Comparison of ENCODE assay signal across 12 cellular contexts in the genomic region with DNA sequence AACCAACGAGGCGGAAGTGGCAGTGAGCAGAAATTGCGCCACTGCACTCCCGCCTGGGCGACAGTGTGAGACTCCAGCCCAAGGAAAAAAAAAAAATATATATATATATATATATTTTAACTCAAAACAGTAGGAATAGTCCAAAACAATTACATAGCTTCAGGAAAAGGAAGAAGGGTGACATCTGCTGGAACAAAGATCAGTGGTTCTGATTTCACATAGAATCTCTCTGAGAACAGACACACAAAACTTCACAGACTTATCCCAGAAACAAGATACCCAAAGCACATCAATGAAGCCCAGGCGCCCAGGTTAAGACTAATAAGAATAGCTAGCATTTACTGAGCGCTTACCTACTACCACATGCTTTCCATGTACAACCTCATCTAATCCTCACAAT. TPM values are rescaled to one million over a fixed set of nuclear protein-coding genes. Genes with fewer than 3 reads are reported as not detected.
A peak's percentile ranks its signal among the peaks of the same experiment; 100 is the strongest.
DNase-seq lines count a peak whose midpoint lies in the region; ATAC-seq and TF ChIP-seq lines count a peak whose summit lies in the region.
"Had no signal": no experiment of that assay in that cellular context is flagged by ENCODE, and none has a peak within 500 bp of the region (broad histone marks: within the 10 kb centered on the region; RNA-seq: fewer than 3 reads in every experiment).

No MANE protein-coding gene starts in this region.

- H3K4me1 Mint-ChIP-seq in endodermal cell = peaks cover 9% of the 10 kb centered on the region
- H3K4me1 Mint-ChIP-seq in osteocyte (ENCODE audit: unreplicated experiment) = peaks cover 16% of the 10 kb centered on the region
- H3K4me1 Mint-ChIP-seq in activated CD4-positive, alpha-beta T cell treated with anti-CD3 and anti-CD28 coated beads, Interleukin-2, amount 10 ng/mL, durations not matched to agents 7 days and 5 days = peaks cover 9% of the 10 kb centered on the region
- H3K4me1 Mint-ChIP-seq in activated CD4-positive, alpha-beta T cell treated with anti-CD3 and anti-CD28 coated beads, Interleukin-2, amount 10 ng/mL, durations not matched to agents 24 days and 14 days = peaks cover 6% of the 10 kb centered on the region
- H3K4me1 Mint-ChIP-seq: CD8-positive, alpha-beta memory T cell had no signal

- H3K27me3 Mint-ChIP-seq in endodermal cell (ENCODE audit: insufficient read depth) (no peaks in the 10 kb centered on the region), osteocyte (ENCODE audit: unreplicated experiment) (no peaks in the 10 kb centered on the region)
- no peaks in the 10 kb centered on the region for H3K27me3 Mint-ChIP-seq in activated CD4-positive, alpha-beta T cell treated with anti-CD3 and anti-CD28 coated beads, Interleukin-2, amount 10 ng/mL, durations not matched to agents 7 days and 5 days
- no peaks in the 10 kb centered on the region for H3K27me3 Mint-ChIP-seq in activated CD4-positive, alpha-beta T cell treated with anti-CD3 and anti-CD28 coated beads, Interleukin-2, amount 10 ng/mL, durations not matched to agents 24 days and 14 days

- intact Hi-C loops in PC-3 (cut with micrococcal nuclease) = loop anchor here (1.0 to 5.0 kb wide), 2 partner anchors 43 to 118 kb away; a partner anchor contains a TSS
- intact Hi-C loops in activated CD4-positive, alpha-beta T cell treated with anti-CD3 and anti-CD28 coated beads, Interleukin-2, amount 10 ng/mL, durations not matched to agents 24 days and 14 days (cut with micrococcal nuclease) = no loop called here

- H3K27ac ChIP-seq in PC-3 (ENCODE audit: low read length) (no peak overlapping the region), endodermal cell (ENCODE audit: low read depth, low read length) (no peak overlapping the region)

- H3K4me3 ChIP-seq in PC-3 (ENCODE audit: low read length) = no peak overlapping the region
- H3K4me3 ChIP-seq in endodermal cell (ENCODE audit: low read length) = no peak overlapping the region

- peaks cover 28% of the 10 kb centered on the region for H3K4me1 ChIP-seq in PC-3 (ENCODE audit: insufficient read depth, low read length)
- peaks cover 4% of the 10 kb centered on the region for H3K4me1 ChIP-seq in endodermal cell (ENCODE audit: control insufficient read depth, insufficient read depth, low read length)

- TF ChIP-seq CTCF in PC-3 (conservative IDR thresholded peaks at IDR 0.05; ENCODE audit: low read depth, low read length) (no peak), endodermal cell (conservative IDR thresholded peaks at IDR 0.05) (peak; percentile 21), osteocyte (IDR thresholded peaks at IDR 0.05) (peak; percentile 47)

- 86 to 95% methylated on average over 2 to 4 of the region's 7 CpGs for WGBS in endodermal cell (ENCODE audit: insufficient coverage in 1 of 2, insufficient read length in 1 of 2), 2 experiments

- H3K36me3 ChIP-seq in PC-3 (ENCODE audit: low read depth, low read length) (peaks cover 9% of the 10 kb centered on the region; the same call in 1 of the 2 replicates), endodermal cell (ENCODE audit: control insufficient read depth, insufficient read depth, low read length) (peaks cover 24% of the 10 kb centered on the region)

- H4K20me1 ChIP-seq in PC-3 (ENCODE audit: low read length) = no peaks in the 10 kb centered on the region

- no TSS peak for BruUV-seq in PC-3 (replicated peaks; lab: Mats Ljungman, UMichigan)

- H3K9me3 Mint-ChIP-seq in endodermal cell (peaks cover 5% of the 10 kb centered on the region), osteocyte (ENCODE audit: unreplicated experiment) (no peaks in the 10 kb centered on the region)
- no peaks in the 10 kb centered on the region for H3K9me3 Mint-ChIP-seq in activated CD4-positive, alpha-beta T cell treated with anti-CD3 and anti-CD28 coated beads, Interleukin-2, amount 10 ng/mL, durations not matched to agents 7 days and 5 days
- no peaks in the 10 kb centered on the region for H3K9me3 Mint-ChIP-seq in activated CD4-positive, alpha-beta T cell treated with anti-CD3 and anti-CD28 coated beads, Interleukin-2, amount 10 ng/mL, durations not matched to agents 24 days and 14 days
- H3K9me3 Mint-ChIP-seq: activated naive CD4-positive, alpha-beta T cell treated with anti-CD3 and anti-CD28 coated beads for 36 hours; CD8-positive, alpha-beta memory T cell had no signal

- H2AFZ ChIP-seq in PC-3 (ENCODE audit: low read length) = no peak overlapping the region

- H3K9me3 ChIP-seq in PC-3 (ENCODE audit: low read length) = no peaks in the 10 kb centered on the region
- no peaks in the 10 kb centered on the region for H3K9me3 ChIP-seq in endodermal cell (ENCODE audit: control insufficient read depth, low read length)

- no peaks in the 10 kb centered on the region for H3K79me2 ChIP-seq in PC-3 (ENCODE audit: low read length)

- CTCF ChIA-PET in PC-3 (lab: Charles Lee) = interaction anchor here (0.6 kb wide), 1 partner anchor 37 kb away, joined by 4 read pairs; no protein-coding TSS in a partner anchor
- CTCF ChIA-PET in activated CD4-positive, alpha-beta T cell treated with anti-CD3 and anti-CD28 coated beads, Interleukin-2, amount 10 ng/mL, durations not matched to agents 7 days and 5 days (lab: Charles Lee) = no interaction called here

- H3K9ac ChIP-seq in PC-3 (ENCODE audit: low read length) = no peak overlapping the region
- no peak overlapping the region for H3K9ac ChIP-seq in endodermal cell (ENCODE audit: extremely low read depth, low read length, poor library complexity, severe bottlenecking)

- no peak for ATAC-seq in PC-3

- POLR2A ChIA-PET in PC-3 (lab: Charles Lee; ENCODE audit: unreplicated experiment) = interaction anchor here (0.6 kb wide), 1 partner anchor 29 kb away, joined by 4 read pairs; no protein-coding TSS in a partner anchor
- POLR2A ChIA-PET in activated CD4-positive, alpha-beta T cell treated with anti-CD3 and anti-CD28 coated beads, Interleukin-2, amount 10 ng/mL, durations not matched to agents 7 days and 5 days (lab: Charles Lee) = no interaction called here

- no peak overlapping the region for H3K4me3 Mint-ChIP-seq in endodermal cell
- H3K4me3 Mint-ChIP-seq in osteocyte (ENCODE audit: unreplicated experiment) = no peak overlapping the region
- no peak overlapping the region for H3K4me3 Mint-ChIP-seq in activated CD4-positive, alpha-beta T cell treated with anti-CD3 and anti-CD28 coated beads, Interleukin-2, amount 10 ng/mL, durations not matched to agents 7 days and 5 days
- no peak overlapping the region for H3K4me3 Mint-ChIP-seq in activated CD4-positive, alpha-beta T cell treated with anti-CD3 and anti-CD28 coated beads, Interleukin-2, amount 10 ng/mL, durations not matched to agents 24 days and 14 days
- H3K4me3 Mint-ChIP-seq: activated naive CD4-positive, alpha-beta T cell treated with anti-CD3 and anti-CD28 coated beads for 36 hours; CD8-positive, alpha-beta memory T cell had no signal

- H3K4me2 ChIP-seq in PC-3 (ENCODE audit: low read length) = no peak overlapping the region

- peak; percentile 35 for DNase-seq in DMS114 treated with DMSO at 0.1 percent for 48 hours (lab: John Stamatoyannopoulos, UW; ENCODE audit: unreplicated experiment)
- DNase-seq in PC-3 = peak; percentile 17
- no peak for DNase-seq in endodermal cell
- DNase-seq in osteocyte (ENCODE audit: extremely low spot score, unreplicated experiment) = no peak
- no peak for DNase-seq in islet precursor cell
- no peak for DNase-seq in activated CD4-positive, alpha-beta T cell treated with anti-CD3 and anti-CD28 coated beads, Interleukin-2, amount 50 U/mL, for 48 hours
- no peak for DNase-seq in activated CD4-positive, alpha-beta T cell treated with anti-CD3 and anti-CD28 coated beads, Interleukin-2, amount 10 ng/mL, durations not matched to agents 7 days and 5 days
- no peak for DNase-seq in activated CD4-positive, alpha-beta T cell treated with anti-CD3 and anti-CD28 coated beads, Interleukin-2, amount 10 ng/mL, durations not matched to agents 24 days and 14 days
- DNase-seq: activated CD8-positive, alpha-beta memory T cell treated with anti-CD3 and anti-CD28 coated beads for 24 hours; activated naive CD4-positive, alpha-beta T cell treated with anti-CD3 and anti-CD28 coated beads for 36 hours; CD8-positive, alpha-beta memory T cell; NCI-H1092 treated with DMSO at 0.1 percent for 48 hours had no signal

- H3K36me3 Mint-ChIP-seq in endodermal cell (ENCODE audit: low read depth) (peaks cover 45% of the 10 kb centered on the region), osteocyte (ENCODE audit: unreplicated experiment) (peaks cover 19% of the 10 kb centered on the region)
- H3K36me3 Mint-ChIP-seq in activated CD4-positive, alpha-beta T cell treated with anti-CD3 and anti-CD28 coated beads, Interleukin-2, amount 10 ng/mL, durations not matched to agents 7 days and 5 days (ENCODE audit: low read depth) = no peaks in the 10 kb centered on the region
- no peaks in the 10 kb centered on the region for H3K36me3 Mint-ChIP-seq in activated CD4-positive, alpha-beta T cell treated with anti-CD3 and anti-CD28 coated beads, Interleukin-2, amount 10 ng/mL, durations not matched to agents 24 days and 14 days (ENCODE audit: low read depth)

- peaks cover 5% of the 10 kb centered on the region for H3F3A ChIP-seq in PC-3 (ENCODE audit: low read length, unreplicated experiment)

- H3K27ac Mint-ChIP-seq in endodermal cell (no peak overlapping the region), osteocyte (ENCODE audit: unreplicated experiment) (peak overlapping the region; percentile 64)
- no peak overlapping the region for H3K27ac Mint-ChIP-seq in activated CD4-positive, alpha-beta T cell treated with anti-CD3 and anti-CD28 coated beads, Interleukin-2, amount 10 ng/mL, durations not matched to agents 7 days and 5 days
- H3K27ac Mint-ChIP-seq in activated CD4-positive, alpha-beta T cell treated with anti-CD3 and anti-CD28 coated beads, Interleukin-2, amount 10 ng/mL, durations not matched to agents 24 days and 14 days = no peak overlapping the region
- H3K27ac Mint-ChIP-seq: activated naive CD4-positive, alpha-beta T cell treated with anti-CD3 and anti-CD28 coated beads for 36 hours had no signal

- H3K9me2 ChIP-seq in PC-3 (replicated peaks; ENCODE audit: low read length) = no peaks in the 10 kb centered on the region

- no peaks in the 10 kb centered on the region for H3K27me3 ChIP-seq in PC-3 (ENCODE audit: low read length)
- no peaks in the 10 kb centered on the region for H3K27me3 ChIP-seq in endodermal cell (ENCODE audit: control insufficient read depth, insufficient read depth, low read length, poor library complexity, severe bottlenecking)

RNA-seq across cellular contexts. Expression of a gene that starts 45.0 kb away (rescaled TPM):
- 6.2 and 8.1 TPM in 2 replicates for total RNA-seq in PC-3 (2014; rRNA removed)
- total RNA-seq in endodermal cell = 10 to 100 TPM; 45.4 to 85.4 TPM
- polyA plus RNA-seq in endodermal cell (2013, experiment 1 of 2) = 18.8 TPM
- polyA plus RNA-seq in endodermal cell (2013, experiment 2 of 2) = 17.5 TPM
- 16.2 and 17.5 TPM in 2 replicates for total RNA-seq in osteocyte
- total RNA-seq in activated CD4-positive, alpha-beta T cell treated with anti-CD3 and anti-CD28 coated beads, Interleukin-2, amount 10 ng/mL, durations not matched to agents 7 days and 5 days = 1 to 10 TPM; 2.9 to 3.2 TPM
- total RNA-seq in activated CD4-positive, alpha-beta T cell treated with anti-CD3 and anti-CD28 coated beads, Interleukin-2, amount 10 ng/mL, durations not matched to agents 24 days and 14 days = 1.3 TPM in 2 replicates

Comparison
In these comparisons a context has a peak if more than half of its experiments do, and no peak if none do; other contexts are left out.
1. DNase-seq: peak in DMS114 treated with DMSO at 0.1 percent for 48 hours (single experiment) and PC-3 (single experiment); none in endodermal cell (single experiment), osteocyte (single experiment), islet precursor cell (single experiment), activated CD4-positive, alpha-beta T cell treated with anti-CD3 and anti-CD28 coated beads, Interleukin-2, amount 50 U/mL, for 48 hours (0 of 2), activated CD4-positive, alpha-beta T cell treated with anti-CD3 and anti-CD28 coated beads, Interleukin-2, amount 10 ng/mL, durations not matched to agents 7 days and 5 days (single experiment) and activated CD4-positive, alpha-beta T cell treated with anti-CD3 and anti-CD28 coated beads, Interleukin-2, amount 10 ng/mL, durations not matched to agents 24 days and 14 days (single experiment).